ENCODE assay signal across 9 cellular contexts in genomic region chr12:54413284-54414190, GRCh38. TPM values are rescaled to one million over a fixed set of nuclear protein-coding genes. Genes with fewer than 3 reads are reported as not detected.
A peak's percentile ranks its signal among the peaks of the same experiment; 100 is the strongest.
DNase-seq lines count a peak whose midpoint lies in the region; ATAC-seq and TF ChIP-seq lines count a peak whose summit lies in the region.
"Had no signal": no experiment of that assay in that cellular context is flagged by ENCODE, and none has a peak within 500 bp of the region (broad histone marks: within the 10 kb centered on the region; RNA-seq: fewer than 3 reads in every experiment).

No MANE protein-coding gene starts in this region.

- peaks cover 0 to 13% (median 0%) of the 10 kb centered on the region in 3 donors for H3K36me3 ChIP-seq in Peyer's patch

- peaks cover 0 to 59% (median 21%) of the 10 kb centered on the region in 4 donors for H3K4me1 ChIP-seq in Peyer's patch

- H3K27me3 Mint-ChIP-seq in immature natural killer cell (ENCODE audit: low read depth in 3 of 3): peaks cover 10 to 33% (median 15%) of the 10 kb centered on the region in 3 donors

- TF ChIP-seq CTCF in Peyer's patch (IDR thresholded peaks at IDR 0.05): no peak

- ATAC-seq in GM18868 (IDR thresholded peaks at IDR 0.05; ENCODE audit: unreplicated experiment) (peak; percentile 61), GM21619 (IDR thresholded peaks at IDR 0.05; ENCODE audit: unreplicated experiment) (no peak), GM21526 (IDR thresholded peaks at IDR 0.05; ENCODE audit: low FRiP score, unreplicated experiment) (no peak)

- no peaks in the 10 kb centered on the region for H3K9me3 ChIP-seq in Peyer's patch

- no peak for TF ChIP-seq POLR2A in Peyer's patch (IDR thresholded peaks at IDR 0.05)

- H3K4me3 ChIP-seq in Peyer's patch: peak overlapping the region in 3 of 4 donors; percentile 13 to 84 (median 34)

- DNase-seq in Peyer's patch (peak in 2 of 3 donors; percentile 88 to 91), immature natural killer cell (peak; percentile 89 to 91 (median 90)), NCI-H1417 treated with DMSO at 0.1 percent for 48 hours (lab: John Stamatoyannopoulos, UW) (no peak)
- DNase-seq in activated effector memory CD4-positive, alpha-beta T cell treated with Interleukin-2 at 50 U/mL for 16 hours: peak; percentile 77
- peak; percentile 66 for DNase-seq in stimulated activated CD8-positive, alpha-beta memory T cell treated with anti-CD3 and anti-CD28 coated beads, Interleukin-15, amount 100 ng/mL, for 1 hour (ENCODE audit: low read depth)

- peak overlapping the region; percentile 68 to 81 (median 76) for H3K27ac ChIP-seq in Peyer's patch

- H3K27ac Mint-ChIP-seq in immature natural killer cell: peak overlapping the region; percentile 94 to 98 (median 96)

- H3K4me3 Mint-ChIP-seq in immature natural killer cell: peak overlapping the region; percentile 75 to 85 (median 78)
- H3K4me3 Mint-ChIP-seq: nephron had no signal

- H3K36me3 Mint-ChIP-seq in immature natural killer cell: peaks cover 0 to 13% (median 0%) of the 10 kb centered on the region in 3 donors

- H3K27me3 ChIP-seq in Peyer's patch: no peaks in the 10 kb centered on the region

- no peaks in the 10 kb centered on the region for H3K9me3 Mint-ChIP-seq in immature natural killer cell
- H3K9me3 Mint-ChIP-seq: nephron had no signal

- H3K4me1 Mint-ChIP-seq in immature natural killer cell: peaks cover 74 to 75% of the 10 kb centered on the region in 2 donors

RNA-seq across cellular contexts. Expression of gene ITGA5, which starts 5.5 kb away (rescaled TPM):
- total RNA-seq in Peyer's patch: 10 to 100 TPM; 21.0 to 78.4 (median 44.5) TPM
- polyA plus RNA-seq in immature natural killer cell: 100 to 1,000 TPM in 1 of 3 donors, 10 to 100 TPM in 2; 26.2 to 119 (median 65.5) TPM

RNA-seq across cellular contexts. Expression of gene ZNF385A, which starts 29.0 kb away (rescaled TPM):
- total RNA-seq in Peyer's patch: 10 to 100 TPM in 2 of 4 donors, 1 to 10 TPM in 2; 7.3 to 28.1 (median 9.7) TPM
- 1 to 10 TPM; 1.8 to 2.7 (median 2.2) TPM for polyA plus RNA-seq in immature natural killer cell

RNA-seq across cellular contexts. Expression of gene GPR84, which starts 49.3 kb away (rescaled TPM):
- not detected for total RNA-seq in Peyer's patch
- not detected for polyA plus RNA-seq in immature natural killer cell

RNA-seq across cellular contexts. Expression of gene GTSF1, which starts 59.9 kb away (rescaled TPM):
- total RNA-seq in Peyer's patch: 1 to 10 TPM in 1 of 4 donors, not detected in 3; 1.8 TPM
- 10 to 100 TPM; 14.1 to 22.7 (median 16.6) TPM for polyA plus RNA-seq in immature natural killer cell
